Comparison of ENCODE assay signal across 8 cellular contexts in the genomic region with DNA sequence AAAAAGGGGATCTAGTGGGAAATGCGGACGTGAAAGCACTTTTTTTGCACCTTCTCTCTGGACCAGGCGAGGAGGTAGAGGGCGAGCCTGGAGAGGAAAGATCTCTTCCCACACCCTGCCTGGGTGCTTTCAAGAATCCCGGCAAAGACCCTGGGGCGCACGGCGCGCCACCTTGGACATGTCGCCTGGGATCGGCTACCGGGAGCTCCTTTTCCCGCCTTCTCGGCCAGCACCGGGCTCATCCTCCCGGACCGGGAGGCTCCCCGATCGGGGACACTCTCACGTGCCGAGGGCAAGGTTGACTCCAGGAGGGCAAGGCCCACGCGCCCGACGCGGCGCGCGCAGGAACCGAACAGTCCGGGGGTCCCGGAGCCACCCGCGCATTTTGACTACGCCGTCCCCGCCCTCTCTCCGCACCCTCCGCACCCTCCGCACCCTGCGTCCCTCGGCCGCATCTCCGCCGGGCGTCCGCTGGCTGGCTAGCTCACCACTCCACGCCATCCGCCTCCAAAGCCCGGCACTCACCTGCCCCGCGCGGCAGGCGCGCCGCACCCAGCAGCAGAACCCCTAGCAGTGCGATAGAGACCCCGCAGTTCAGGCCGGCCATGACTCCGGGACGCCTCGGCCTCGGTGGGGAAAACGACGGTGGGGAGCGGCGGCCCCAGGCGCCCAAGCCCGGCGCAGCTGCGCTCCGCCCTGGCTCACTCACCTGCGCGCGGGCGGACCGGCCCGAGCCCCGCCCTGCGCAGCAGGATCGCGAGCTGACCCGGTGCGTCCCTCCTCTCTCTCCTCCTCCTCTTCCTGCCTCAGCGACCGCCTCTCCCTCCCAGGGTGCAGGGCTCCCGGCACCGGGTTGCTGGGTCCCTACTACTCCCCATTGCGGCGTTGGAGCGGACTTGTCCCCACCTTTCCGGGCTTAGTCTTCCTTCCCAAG. TPM values are rescaled to one million over a fixed set of nuclear protein-coding genes. Genes with fewer than 3 reads are reported as not detected.
DNase-seq lines count a peak whose midpoint lies in the region; ATAC-seq and TF ChIP-seq lines count a peak whose summit lies in the region.

A gene with protein sequence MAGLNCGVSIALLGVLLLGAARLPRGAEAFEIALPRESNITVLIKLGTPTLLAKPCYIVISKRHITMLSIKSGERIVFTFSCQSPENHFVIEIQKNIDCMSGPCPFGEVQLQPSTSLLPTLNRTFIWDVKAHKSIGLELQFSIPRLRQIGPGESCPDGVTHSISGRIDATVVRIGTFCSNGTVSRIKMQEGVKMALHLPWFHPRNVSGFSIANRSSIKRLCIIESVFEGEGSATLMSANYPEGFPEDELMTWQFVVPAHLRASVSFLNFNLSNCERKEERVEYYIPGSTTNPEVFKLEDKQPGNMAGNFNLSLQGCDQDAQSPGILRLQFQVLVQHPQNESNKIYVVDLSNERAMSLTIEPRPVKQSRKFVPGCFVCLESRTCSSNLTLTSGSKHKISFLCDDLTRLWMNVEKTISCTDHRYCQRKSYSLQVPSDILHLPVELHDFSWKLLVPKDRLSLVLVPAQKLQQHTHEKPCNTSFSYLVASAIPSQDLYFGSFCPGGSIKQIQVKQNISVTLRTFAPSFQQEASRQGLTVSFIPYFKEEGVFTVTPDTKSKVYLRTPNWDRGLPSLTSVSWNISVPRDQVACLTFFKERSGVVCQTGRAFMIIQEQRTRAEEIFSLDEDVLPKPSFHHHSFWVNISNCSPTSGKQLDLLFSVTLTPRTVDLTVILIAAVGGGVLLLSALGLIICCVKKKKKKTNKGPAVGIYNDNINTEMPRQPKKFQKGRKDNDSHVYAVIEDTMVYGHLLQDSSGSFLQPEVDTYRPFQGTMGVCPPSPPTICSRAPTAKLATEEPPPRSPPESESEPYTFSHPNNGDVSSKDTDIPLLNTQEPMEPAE (minus strand): TSS at position 698 of the 934 bp plus-strand sequence. CDS start 91 bp downstream, at position 607.

- CTCF ChIA-PET in HEK293T (lab: Yijun Ruan, JAX) = no interaction called here

- peak within 1 kb of the TSS; percentile 50 for H3K4me3 ChIP-seq in WI38 (ENCODE audit: low read depth, low read length)
- H3K4me3 ChIP-seq in prostate gland = peak within 1 kb of the TSS; percentile 47 to 65

- no peaks in the 10 kb centered on the region for H3K9me3 ChIP-seq in prostate gland

- no peaks in the 10 kb centered on the region for H3K4me1 ChIP-seq in prostate gland (replicated peaks)

- peaks cover 19% of the 10 kb centered on the region for H3K27me3 Mint-ChIP-seq in glutamatergic neuron (ENCODE audit: unreplicated experiment)

- H3K9me3 Mint-ChIP-seq in glutamatergic neuron (ENCODE audit: unreplicated experiment) = peaks cover 10% of the 10 kb centered on the region

- H3K4me1 Mint-ChIP-seq in glutamatergic neuron (ENCODE audit: low read depth, unreplicated experiment) = no peaks in the 10 kb centered on the region

- H3K27ac Mint-ChIP-seq in glutamatergic neuron (ENCODE audit: unreplicated experiment) = no peak within 1 kb of the TSS

- peak within 1 kb of the TSS; percentile 60 to 72 for H3K27ac ChIP-seq in prostate gland

- ATAC-seq in Right ventricle myocardium superior (ENCODE audit: poor library complexity) = peak; percentile 38
- no peak for ATAC-seq in Right ventricle myocardium inferior
- no peak for ATAC-seq in HG03159 (IDR thresholded peaks at IDR 0.05; ENCODE audit: unreplicated experiment)

- no peaks in the 10 kb centered on the region for H3K36me3 ChIP-seq in prostate gland

- peak; percentile 91 for TF ChIP-seq POLR2A in prostate gland (IDR thresholded peaks at IDR 0.05)

- 2% methylated on average over 71 of the region's 92 CpGs for WGBS in prostate gland

- TF ChIP-seq CTCF in WI38 (IDR thresholded peaks at IDR 0.05; ENCODE audit: low read depth, low read length) (no peak), glutamatergic neuron (IDR thresholded peaks at IDR 0.05; ENCODE audit: partially characterized antibody, unreplicated experiment) (no peak), prostate gland (IDR thresholded peaks at IDR 0.05) (peak in 1 of 4 experiments; percentile 5)

- H3K27me3 ChIP-seq in prostate gland (replicated peaks; ENCODE audit: insufficient read depth) = no peaks in the 10 kb centered on the region

- DNase-seq in Right ventricle myocardium superior = no peak
- no peak for DNase-seq in Right ventricle myocardium inferior (ENCODE audit: missing footprints)
- DNase-seq in glutamatergic neuron = peak; percentile 29
- DNase-seq in prostate gland (ENCODE audit: low spot score) = peak; percentile 37
- no peak for DNase-seq in COLO829 (ENCODE audit: low spot score)
- DNase-seq in HEK293T (ENCODE audit: extremely low spot score) = no peak

- H3K4me3 Mint-ChIP-seq in glutamatergic neuron (ENCODE audit: unreplicated experiment) = peak within 1 kb of the TSS; percentile 92

- H3K36me3 Mint-ChIP-seq in glutamatergic neuron (ENCODE audit: unreplicated experiment) = no peaks in the 10 kb centered on the region

- POLR2A ChIA-PET in HEK293T (lab: Yijun Ruan, JAX) = no interaction called here

- intact Hi-C loops in Right ventricle myocardium superior (cut with DNase I) = no loop called here
- intact Hi-C loops in Right ventricle myocardium inferior (cut with DNase I) = no loop called here
- intact Hi-C loops in prostate gland (cut with DNase I) = no loop called here

TF ChIP-seq in HEK293T, 16 proteins besides CTCF, POLR2A, EP300 and RAD21:
- TF ChIP-seq FOXK2 (IDR thresholded peaks at IDR 0.05) (no peak), FOXM1 (IDR thresholded peaks at IDR 0.05; ENCODE audit: borderline replicate concordance) (no peak), ZNF384 (IDR thresholded peaks at IDR 0.05) (no peak), CTBP1 (IDR thresholded peaks at IDR 0.05; ENCODE audit: borderline replicate concordance) (no peak), LEF1 (IDR thresholded peaks at IDR 0.05; ENCODE audit: borderline replicate concordance) (no peak), SUZ12 (IDR thresholded peaks at IDR 0.05) (no peak), TARDBP (IDR thresholded peaks at IDR 0.05) (no peak)

RNA-seq across cellular contexts. Expression of the gene that starts here (rescaled TPM):
- total RNA-seq in Right ventricle myocardium superior = 0.38 TPM
- 0.32 TPM for total RNA-seq in Right ventricle myocardium inferior
- 0.71 TPM for total RNA-seq in glutamatergic neuron (ENCODE audit: unreplicated experiment)
- total RNA-seq in prostate gland = 10 to 100 TPM; 14.3 to 21.5 TPM

Comparison
In these comparisons a context has a peak if more than half of its experiments do, and no peak if none do; other contexts are left out.
1. Peak in ATAC-seq in Right ventricle myocardium superior; RNA of the gene not detected or under 1 TPM.
2. Peak in DNase-seq in glutamatergic neuron; RNA of the gene not detected or under 1 TPM.